11 cellular contexts compared by ENCODE assay signal in the genomic region with DNA sequence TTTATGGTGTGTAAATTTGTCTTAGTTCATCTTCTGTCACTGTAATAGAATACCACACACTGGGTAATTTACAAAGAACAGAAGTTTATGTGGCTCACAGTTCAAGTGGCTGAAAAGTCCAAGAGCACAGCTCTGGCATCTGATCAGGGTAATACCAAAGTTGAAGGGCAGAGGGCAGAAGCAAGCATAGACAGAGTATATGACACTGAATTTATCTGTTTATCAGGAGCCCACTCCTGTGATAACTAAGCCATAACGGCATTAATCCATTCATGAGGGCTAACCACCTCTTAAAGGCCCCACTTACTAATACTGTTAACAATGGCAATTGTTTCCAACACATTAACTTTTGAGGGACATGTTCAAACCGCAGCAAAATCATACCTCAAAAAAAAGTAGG. TPM values are rescaled to one million over a fixed set of nuclear protein-coding genes. Genes with fewer than 3 reads are reported as not detected.
DNase-seq lines count a peak whose midpoint lies in the region; ATAC-seq and TF ChIP-seq lines count a peak whose summit lies in the region.
"Had no signal": no experiment of that assay in that cellular context is flagged by ENCODE, and none has a peak within 500 bp of the region (broad histone marks: within the 10 kb centered on the region; RNA-seq: fewer than 3 reads in every experiment).

No MANE protein-coding gene starts in this region.

- H3K4me3 ChIP-seq in IMR-90 (ENCODE audit: insufficient read depth, low read depth, low read length) (no peak overlapping the region), heart left ventricle (no peak overlapping the region)

- no peak overlapping the region for H3K4me3 Mint-ChIP-seq in activated CD8-positive, alpha-beta T cell treated with anti-CD3 and anti-CD28 coated beads for 36 hours
- H3K4me3 Mint-ChIP-seq in neural crest cell: peak overlapping the region; percentile 3
- H3K4me3 Mint-ChIP-seq: activated CD8-positive, alpha-beta memory T cell treated with anti-CD3 and anti-CD28 coated beads, Interleukin-2, amount 10 ng/mL, durations not matched to agents 7 days and 5 days; naive thymus-derived CD4-positive, alpha-beta T cell had no signal

- intact Hi-C loops in IMR-90 (cut with micrococcal nuclease) (loop anchor here (10.0 kb wide), 1 partner anchor 470 kb away; the partner anchor contains the start of gene SPART), heart left ventricle (cut with DNase I) (no loop called here)
- intact Hi-C loops in activated CD8-positive, alpha-beta T cell treated with anti-CD3 and anti-CD28 coated beads for 36 hours (cut with micrococcal nuclease): no loop called here

- H4K20me1 ChIP-seq in IMR-90 (ENCODE audit: insufficient read depth, low read length): no peaks in the 10 kb centered on the region

- dilution Hi-C loops in IMR-90 (cut with HindIII; ENCODE audit: low sequenced_read_pairs, unreplicated experiment): no loop called here

- no peaks in the 10 kb centered on the region for H3K9me3 ChIP-seq in IMR-90 (ENCODE audit: control insufficient read depth, insufficient read depth, low read length)
- H3K9me3 ChIP-seq in heart left ventricle: no peaks in the 10 kb centered on the region

- H4K8ac ChIP-seq in IMR-90 (ENCODE audit: low read depth in 2 of 2, low read length in 2 of 2): no peak overlapping the region

- no peak overlapping the region for H3K14ac ChIP-seq in IMR-90 (replicated peaks; ENCODE audit: low read depth, low read length)

- ATAC-seq in IMR-90 (ENCODE audit: low read depth) (no peak), heart left ventricle (no peak)
- no peak for ATAC-seq in activated CD8-positive, alpha-beta T cell treated with anti-CD3 and anti-CD28 coated beads for 36 hours
- ATAC-seq: activated CD8-positive, alpha-beta memory T cell treated with anti-CD3 and anti-CD28 coated beads, Interleukin-2, amount 10 ng/mL, durations not matched to agents 7 days and 5 days; naive thymus-derived CD4-positive, alpha-beta T cell had no signal

- H3K4me2 ChIP-seq in IMR-90 (ENCODE audit: low read depth, low read length): no peak overlapping the region

- in situ Hi-C loops in IMR-90 (cut with MboI; ENCODE audit: low sequenced_read_pairs): no loop called here

- H3K23ac ChIP-seq in IMR-90 (ENCODE audit: low read depth, low read length): no peak overlapping the region

- TF ChIP-seq POLR2A in IMR-90 (IDR thresholded peaks at IDR 0.05; ENCODE audit: low read depth, low read length) (no peak), heart left ventricle (IDR thresholded peaks at IDR 0.05) (no peak)

- H3K27ac Mint-ChIP-seq in activated CD8-positive, alpha-beta T cell treated with anti-CD3 and anti-CD28 coated beads for 36 hours: no peak overlapping the region
- no peak overlapping the region for H3K27ac Mint-ChIP-seq in neural crest cell (ENCODE audit: unreplicated experiment)
- H3K27ac Mint-ChIP-seq: activated CD8-positive, alpha-beta memory T cell treated with anti-CD3 and anti-CD28 coated beads, Interleukin-2, amount 10 ng/mL, durations not matched to agents 7 days and 5 days; naive thymus-derived CD4-positive, alpha-beta T cell had no signal

- POLR2A ChIA-PET in IMR-90 (lab: Charles Lee; ENCODE audit: unreplicated experiment): no interaction called here
- POLR2A ChIA-PET in activated CD8-positive, alpha-beta T cell treated with anti-CD3 and anti-CD28 coated beads for 36 hours (lab: Charles Lee): no interaction called here

- no peak overlapping the region for H2AK9ac ChIP-seq in IMR-90 (replicated peaks; ENCODE audit: low read depth, low read length, poor library complexity)

- peak; percentile 25 for DNase-seq in SIG-M5 treated with dmso at 0.1 percent for 504 hours (lab: John Stamatoyannopoulos, UW; ENCODE audit: unreplicated experiment)
- DNase-seq in SIG-M5 (lab: John Stamatoyannopoulos, UW): no peak
- no peak for DNase-seq in IMR-90
- DNase-seq in activated CD8-positive, alpha-beta T cell treated with anti-CD3 and anti-CD28 coated beads for 36 hours: peak; percentile 33
- DNase-seq in neural crest cell (ENCODE audit: low read depth, low spot score): no peak
- DNase-seq in COLO829 (ENCODE audit: low spot score): no peak
- no peak for DNase-seq in NCI-H1048 (lab: John Stamatoyannopoulos, UW)
- DNase-seq in heart left ventricle: no peak
- DNase-seq: activated CD8-positive, alpha-beta memory T cell treated with anti-CD3 and anti-CD28 coated beads, Interleukin-2, amount 10 ng/mL, durations not matched to agents 7 days and 5 days; NCI-H1694 had no signal

- H2BK20ac ChIP-seq in IMR-90 (ENCODE audit: low read depth, low read length): no peak overlapping the region

- H3K9me3 Mint-ChIP-seq in activated CD8-positive, alpha-beta T cell treated with anti-CD3 and anti-CD28 coated beads for 36 hours: no peaks in the 10 kb centered on the region
- no peaks in the 10 kb centered on the region for H3K9me3 Mint-ChIP-seq in neural crest cell

- no TSS peak for BruUV-seq in IMR-90 (replicated peaks; lab: Mats Ljungman, UMichigan)

- no peak overlapping the region for H3K18ac ChIP-seq in IMR-90 (ENCODE audit: low read depth, low read length)

- H2AK5ac ChIP-seq in IMR-90 (ENCODE audit: low read depth, low read length): no peak overlapping the region

- H2BK120ac ChIP-seq in IMR-90 (ENCODE audit: low read depth, low read length): no peak overlapping the region

- peaks cover 5% of the 10 kb centered on the region for H3K36me3 Mint-ChIP-seq in activated CD8-positive, alpha-beta T cell treated with anti-CD3 and anti-CD28 coated beads for 36 hours (ENCODE audit: low read depth)
- H3K36me3 Mint-ChIP-seq in neural crest cell (ENCODE audit: low read depth): no peaks in the 10 kb centered on the region

- H3K56ac ChIP-seq in IMR-90 (ENCODE audit: extremely low read depth, insufficient read depth, low read length): no peak overlapping the region

- H3K9me1 ChIP-seq in IMR-90 (ENCODE audit: insufficient read depth, low read length): no peaks in the 10 kb centered on the region

- H4K91ac ChIP-seq in IMR-90 (ENCODE audit: insufficient read depth, low read depth, low read length): no peak overlapping the region

- no peak for TF ChIP-seq RAD21 in IMR-90 (IDR thresholded peaks at IDR 0.05; ENCODE audit: low read length)

- CTCF ChIA-PET in IMR-90 (lab: Yijun Ruan, JAX): interaction anchor here (0.7 kb wide), 1 partner anchor 62 kb away, joined by 3 read pairs; no protein-coding TSS in a partner anchor
- CTCF ChIA-PET in activated CD8-positive, alpha-beta T cell treated with anti-CD3 and anti-CD28 coated beads for 36 hours (lab: Charles Lee): interaction anchor here (0.7 to 1.3 kb wide), 9 partner anchors 12 to 178 kb away, joined by 3 to 5 read pairs (median 3); no protein-coding TSS in a partner anchor

- H3K27me3 ChIP-seq in IMR-90 (ENCODE audit: control insufficient read depth, insufficient read depth, low read length) (peaks cover 2% of the 10 kb centered on the region), heart left ventricle (no peaks in the 10 kb centered on the region)

- H3K27me3 Mint-ChIP-seq in activated CD8-positive, alpha-beta T cell treated with anti-CD3 and anti-CD28 coated beads for 36 hours: peaks cover 11% of the 10 kb centered on the region
- no peaks in the 10 kb centered on the region for H3K27me3 Mint-ChIP-seq in neural crest cell (ENCODE audit: low read depth)

- no peaks in the 10 kb centered on the region for H3K36me3 ChIP-seq in IMR-90 (ENCODE audit: control insufficient read depth, insufficient read depth, low read length)
- no peaks in the 10 kb centered on the region for H3K36me3 ChIP-seq in heart left ventricle

- no peak overlapping the region for H3K4ac ChIP-seq in IMR-90 (ENCODE audit: low read depth, low read length)

- no peak overlapping the region for H2BK5ac ChIP-seq in IMR-90 (ENCODE audit: low read depth, low read length, poor library complexity, severe bottlenecking)

- H3K9ac ChIP-seq in IMR-90 (ENCODE audit: low read depth, low read length): no peak overlapping the region

- TF ChIP-seq CTCF in IMR-90 (conservative IDR thresholded peaks at IDR 0.05; ENCODE audit: low read depth, low read length) (peak; percentile 29; the same call in 1 of the 2 replicates), neural crest cell (conservative IDR thresholded peaks at IDR 0.05) (peak; percentile 51), heart left ventricle (IDR thresholded peaks at IDR 0.05) (peak in 2 of 12 donors; percentile 6 to 21)
- TF ChIP-seq CTCF in activated CD8-positive, alpha-beta T cell treated with anti-CD3 and anti-CD28 coated beads for 36 hours (IDR thresholded peaks at IDR 0.05): peak; percentile 45

- no peak overlapping the region for H4K5ac ChIP-seq in IMR-90 (ENCODE audit: low read depth, low read length)

- H3K4me1 ChIP-seq in IMR-90 (ENCODE audit: control insufficient read depth, insufficient read depth, low read length): no peaks in the 10 kb centered on the region; the same call in 1 of the 2 replicates
- H3K4me1 ChIP-seq in heart left ventricle: peaks cover 0 to 16% (median 5%) of the 10 kb centered on the region in 12 donors

- 40% methylated on average over 1 of the region's 2 CpGs; no CpG with 5 or more reads in 1 of the 2 experiments for WGBS in IMR-90 (ENCODE audit: extremely low coverage in 2 of 2, insufficient read length in 1 of 2), 2 experiments
- WGBS in heart left ventricle, 4 donors: 77 to 88% (median 81%) methylated on average over 2 of the region's 2 CpGs

- H3K4me1 Mint-ChIP-seq in activated CD8-positive, alpha-beta T cell treated with anti-CD3 and anti-CD28 coated beads for 36 hours (ENCODE audit: low read depth): peaks cover 11% of the 10 kb centered on the region
- peaks cover 15% of the 10 kb centered on the region for H3K4me1 Mint-ChIP-seq in neural crest cell

- no peak overlapping the region for H2AFZ ChIP-seq in IMR-90 (replicated peaks; ENCODE audit: low read length, poor library complexity)

- H3K27ac ChIP-seq in IMR-90 (ENCODE audit: insufficient read depth, low read length) (no peak overlapping the region), heart left ventricle (no peak overlapping the region)

- peaks cover 5 to 8% of the 10 kb centered on the region in 2 experiments for H3K79me1 ChIP-seq in IMR-90 (ENCODE audit: low read depth in 1 of 2, low read length in 2 of 2)

- H2BK15ac ChIP-seq in IMR-90 (ENCODE audit: low read depth, low read length): no peak overlapping the region

TF ChIP-seq in IMR-90, 13 proteins besides CTCF, POLR2A, EP300 and RAD21 (continues in another document):
- TF ChIP-seq MAZ (IDR thresholded peaks at IDR 0.05; ENCODE audit: borderline replicate concordance, low read depth, low read length) (no peak), RCOR1 (IDR thresholded peaks at IDR 0.05; ENCODE audit: insufficient replicate concordance, low read length) (no peak), CHD1 (IDR thresholded peaks at IDR 0.05; ENCODE audit: low read depth, low read length) (no peak), BHLHE40 (IDR thresholded peaks at IDR 0.05; ENCODE audit: low read depth, low read length) (no peak)

RNA-seq across cellular contexts. Expression of gene RFXAP, which starts 4.0 kb away (rescaled TPM):
- total RNA-seq in IMR-90 (2012; rRNA removed) (0.54 and 0.83 TPM in 2 replicates), neural crest cell (13.9 and 17.1 TPM in 2 replicates), heart left ventricle (1 to 10 TPM; 1.0 to 5.2 (median 4.2) TPM)
- polyA plus RNA-seq in IMR-90 (2012; rRNA removed) (2.2 and 2.7 TPM in 2 replicates), heart left ventricle (1 to 10 TPM; 2.2 to 2.3 TPM)
- polyA plus RNA-seq in IMR-90 (2012; cell fraction: cytosol; rRNA removed): 1.1 and 1.5 TPM in 2 replicates
- polyA plus RNA-seq in IMR-90 (2012; cell fraction: nucleus; rRNA removed; ENCODE audit: low replicate concordance): 2.0 and 5.4 TPM in 2 replicates
- total RNA-seq in activated CD8-positive, alpha-beta T cell treated with anti-CD3 and anti-CD28 coated beads for 36 hours: 10 to 100 TPM; 14.1 to 15.4 TPM

Comparison
In these comparisons a context has a peak if more than half of its experiments do, and no peak if none do; other contexts are left out.
1. DNase-seq: peak in SIG-M5 treated with dmso at 0.1 percent for 504 hours (single experiment) and activated CD8-positive, alpha-beta T cell treated with anti-CD3 and anti-CD28 coated beads for 36 hours (single experiment); none in SIG-M5 (single experiment), IMR-90 (single experiment), neural crest cell (single experiment), COLO829 (single experiment), NCI-H1048 (single experiment) and heart left ventricle (0 of 5).